Comparison of ENCODE assay signal across 8 cellular contexts in genomic region chr20:63658749-63659187, GRCh38. TPM values are rescaled to one million over a fixed set of nuclear protein-coding genes. Genes with fewer than 3 reads are reported as not detected.
DNase-seq lines count a peak whose midpoint lies in the region; ATAC-seq and TF ChIP-seq lines count a peak whose summit lies in the region.

No MANE protein-coding gene starts in this region.

- H3K4me3 ChIP-seq in ascending aorta: peak overlapping the region; percentile 67 to 83
- peak overlapping the region; percentile 78 to 86 (median 82) for H3K4me3 ChIP-seq in subcutaneous abdominal adipose tissue (ENCODE audit: low read depth in 1 of 5, low read length in 5 of 5)

- intact Hi-C loops in Right ventricle myocardium inferior (cut with DNase I) (loop anchor here (1.0 kb wide), 1 partner anchor 32 kb away; no protein-coding TSS in a partner anchor), cardiac septum (cut with DNase I) (loop anchor here (1.0 to 2.0 kb wide), 2 partner anchors 32 to 50 kb away; partner anchors contain the start of gene ZGPAT), ascending aorta (cut with DNase I) (loop anchor here (1.0 to 5.0 kb wide), 5 partner anchors 18 to 79 kb away; partner anchors contain the start of genes ARFRP1, GMEB2, LIME1 and SLC2A4RG)

- no peaks in the 10 kb centered on the region for H3K9me3 ChIP-seq in ascending aorta
- H3K9me3 ChIP-seq in subcutaneous abdominal adipose tissue (ENCODE audit: control insufficient read depth in 5 of 5, low read length in 5 of 5): no peaks in the 10 kb centered on the region

- H3K27me3 ChIP-seq in ascending aorta (no peaks in the 10 kb centered on the region), subcutaneous abdominal adipose tissue (ENCODE audit: control insufficient read depth in 5 of 5, insufficient read depth in 4 of 5, low read length in 5 of 5) (peaks cover 0 to 9% (median 0%) of the 10 kb centered on the region in 5 donors)

- no peak for DNase-seq in Right ventricle myocardium inferior (ENCODE audit: missing footprints)
- no peak for DNase-seq in cardiac septum (ENCODE audit: low spot score)
- no peak for DNase-seq in ascending aorta (ENCODE audit: low spot score in 2 of 2)
- DNase-seq in iris pigment epithelial cell (ENCODE audit: low read depth): peak; percentile 62
- no peak for DNase-seq in NCI-H1048 (lab: John Stamatoyannopoulos, UW)
- no peak for DNase-seq in NCI-H2171 treated with DMSO at 0.1 percent for 48 hours (lab: John Stamatoyannopoulos, UW)

- peaks cover 17 to 31% of the 10 kb centered on the region in 2 donors for H3K36me3 ChIP-seq in ascending aorta
- peaks cover 0 to 33% (median 31%) of the 10 kb centered on the region in 5 donors for H3K36me3 ChIP-seq in subcutaneous abdominal adipose tissue (ENCODE audit: control insufficient read depth in 5 of 5, insufficient read depth in 5 of 5, low read length in 5 of 5)

- TF ChIP-seq CTCF in ascending aorta (IDR thresholded peaks at IDR 0.05): no peak

- H3K9ac ChIP-seq in subcutaneous abdominal adipose tissue (ENCODE audit: low read length in 5 of 5): peak overlapping the region; percentile 3 to 91 (median 90)

- peaks cover 4 to 15% of the 10 kb centered on the region in 2 donors for H3K4me1 ChIP-seq in ascending aorta
- H3K4me1 ChIP-seq in subcutaneous abdominal adipose tissue (ENCODE audit: control insufficient read depth in 5 of 5, insufficient read depth in 5 of 5, low read length in 5 of 5): peaks cover 6 to 29% (median 27%) of the 10 kb centered on the region in 5 donors

- H3K27ac ChIP-seq in ascending aorta (peak overlapping the region; percentile 78 to 88), subcutaneous abdominal adipose tissue (ENCODE audit: low read depth, low read length) (peak overlapping the region; percentile 92)

- ATAC-seq in Right ventricle myocardium inferior: peak; percentile 27
- peak; percentile 10 for ATAC-seq in HG03571 (IDR thresholded peaks at IDR 0.05; ENCODE audit: unreplicated experiment)

RNA-seq across cellular contexts. Expression of gene RTEL1, which starts 0.7 kb away (rescaled TPM):
- total RNA-seq in Right ventricle myocardium inferior (9.0 TPM), cardiac septum (10.5 TPM), ascending aorta (80.6 TPM)

RNA-seq across cellular contexts. Expression of gene STMN3, which starts 5.5 kb away (rescaled TPM):
- 7.1 TPM for total RNA-seq in Right ventricle myocardium inferior
- 8.8 TPM for total RNA-seq in cardiac septum
- 37.0 TPM for total RNA-seq in ascending aorta

RNA-seq across cellular contexts. Expression of gene GMEB2, which starts 31.9 kb away (rescaled TPM):
- total RNA-seq in Right ventricle myocardium inferior: 6.1 TPM
- 6.8 TPM for total RNA-seq in cardiac septum
- total RNA-seq in ascending aorta: 14.0 TPM

RNA-seq across cellular contexts. Expression of gene TNFRSF6B, which starts 37.7 kb away (rescaled TPM):
- total RNA-seq in Right ventricle myocardium inferior: 1.0 TPM
- total RNA-seq in cardiac septum: not detected
- 119 TPM for total RNA-seq in ascending aorta

RNA-seq across cellular contexts. Expression of gene ARFRP1, which starts 49.0 kb away (rescaled TPM):
- total RNA-seq in Right ventricle myocardium inferior (34.2 TPM), cardiac septum (40.3 TPM), ascending aorta (50.8 TPM)
